In the genomic region with DNA sequence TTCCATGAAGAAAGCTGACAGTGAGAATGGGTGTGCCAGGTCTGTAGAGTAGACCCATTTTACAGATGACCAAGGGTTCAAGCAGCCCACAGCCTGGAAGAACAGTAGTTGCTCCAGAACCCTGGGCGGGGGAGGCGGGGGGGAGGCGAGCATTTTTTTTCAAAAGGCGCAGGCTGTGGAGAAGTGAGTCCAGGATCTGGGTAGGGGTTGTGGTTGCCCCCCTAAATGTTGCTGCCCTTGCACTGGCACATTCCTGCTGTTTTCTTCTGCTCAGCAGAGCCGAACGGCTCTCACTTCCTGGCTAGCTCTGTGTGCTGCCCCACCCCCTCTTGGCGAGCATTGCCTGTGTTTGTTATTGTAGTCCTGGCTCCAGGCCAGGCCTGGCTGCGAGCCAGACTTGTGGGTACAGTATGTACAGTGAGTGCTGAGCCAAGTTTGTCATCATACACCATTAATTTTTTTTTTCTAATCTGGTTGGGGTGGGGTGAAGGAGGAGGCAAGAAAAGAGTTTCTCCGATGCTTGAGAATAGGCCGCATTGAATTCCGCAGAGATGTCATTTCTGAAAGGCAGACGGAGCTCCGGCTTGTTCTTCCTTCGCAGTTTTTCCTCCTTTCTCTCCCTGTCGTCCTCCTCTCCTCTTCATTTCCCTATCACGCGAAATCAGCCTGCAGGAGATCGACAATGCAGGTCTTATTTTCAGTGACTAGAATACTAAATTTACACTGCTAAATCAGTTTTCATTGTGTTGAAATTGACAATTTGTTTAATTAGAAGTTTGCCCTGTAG, we compare ENCODE assay signal across 8 cellular contexts.
A peak's percentile ranks its signal among the peaks of the same experiment; 100 is the strongest.
DNase-seq lines count a peak whose midpoint lies in the region; ATAC-seq and TF ChIP-seq lines count a peak whose summit lies in the region.

No MANE protein-coding gene starts in this region.

- H3K27me3 Mint-ChIP-seq in activated naive CD8-positive, alpha-beta T cell treated with anti-CD3 and anti-CD28 coated beads, Interleukin-2, amount 50 U/mL, for 24 hours, result no peaks in the 10 kb centered on the region

- peaks cover 67% of the 10 kb centered on the region for H3K4me1 Mint-ChIP-seq in activated naive CD8-positive, alpha-beta T cell treated with anti-CD3 and anti-CD28 coated beads, Interleukin-2, amount 50 U/mL, for 24 hours

- no peaks in the 10 kb centered on the region for H3K36me3 Mint-ChIP-seq in activated naive CD8-positive, alpha-beta T cell treated with anti-CD3 and anti-CD28 coated beads, Interleukin-2, amount 50 U/mL, for 24 hours (ENCODE audit: low read depth)

- peak in 1 of 2 experiments; percentile 4 for TF ChIP-seq CTCF in tibial artery (IDR thresholded peaks at IDR 0.05)

- H3K9ac ChIP-seq in BLaER1 treated with 17β-estradiol and CSF1 and Interleukin-3, amounts not matched to agents 10 nM and 100 nM, result peak overlapping the region in 3 of 11 experiments; percentile 14 to 37 (median 20); a peak in 3 of 22 replicates

- H3K27ac ChIP-seq in BLaER1 treated with 17β-estradiol and CSF1 and Interleukin-3, amounts not matched to agents 10 nM and 100 nM, result peak overlapping the region in 6 of 11 experiments; percentile 4 to 54 (median 40); a peak in 10 of 22 replicates
- peak overlapping the region; percentile 94 to 95 for H3K27ac ChIP-seq in tibial artery

- peak overlapping the region; percentile 59 to 92 (median 78) for H3K4me2 ChIP-seq in BLaER1 treated with 17β-estradiol and CSF1 and Interleukin-3, amounts not matched to agents 10 nM and 100 nM

- peak overlapping the region; percentile 55 for H3K27ac Mint-ChIP-seq in activated naive CD8-positive, alpha-beta T cell treated with anti-CD3 and anti-CD28 coated beads, Interleukin-2, amount 50 U/mL, for 24 hours

- H4K20me1 ChIP-seq in BLaER1 treated with 17β-estradiol and CSF1 and Interleukin-3, amounts not matched to agents 10 nM and 100 nM, result peaks cover 0 to 88% (median 5%) of the 10 kb centered on the region in 11 experiments; a peak in 9 of 22 replicates

- ATAC-seq in activated naive CD8-positive, alpha-beta T cell treated with anti-CD3 and anti-CD28 coated beads, Interleukin-2, amount 50 U/mL, for 24 hours, result peak; percentile 66
- ATAC-seq in Right ventricle myocardium superior (ENCODE audit: poor library complexity), result peak; percentile 72

- peaks cover 53 to 88% (median 85%) of the 10 kb centered on the region in 10 experiments for H3K4me1 ChIP-seq in BLaER1 treated with 17β-estradiol and CSF1 and Interleukin-3, amounts not matched to agents 10 nM and 100 nM
- H3K4me1 ChIP-seq in tibial artery, result peaks cover 26 to 98% (median 94%) of the 10 kb centered on the region in 4 donors

- H3K9me3 ChIP-seq in BLaER1 treated with 17β-estradiol and CSF1 and Interleukin-3, amounts not matched to agents 10 nM and 100 nM (replicated peaks in 1 of 11), result no peaks in the 10 kb centered on the region
- no peaks in the 10 kb centered on the region for H3K9me3 ChIP-seq in tibial artery

- no peaks in the 10 kb centered on the region for H3K9me3 Mint-ChIP-seq in activated naive CD8-positive, alpha-beta T cell treated with anti-CD3 and anti-CD28 coated beads, Interleukin-2, amount 50 U/mL, for 24 hours

- peak; percentile 94 for DNase-seq in H4 (ENCODE audit: low spot score)
- DNase-seq in NCI-H128 (lab: John Stamatoyannopoulos, UW; ENCODE audit: unreplicated experiment), result peak; percentile 95
- DNase-seq in T follicular helper cell (ENCODE audit: low read depth), result peak; percentile 96
- DNase-seq in activated naive CD8-positive, alpha-beta T cell treated with anti-CD3 and anti-CD28 coated beads, Interleukin-2, amount 50 U/mL, for 24 hours, result peak; percentile 87
- DNase-seq in Right ventricle myocardium superior, result peak; percentile 100
- DNase-seq in posterior vena cava (ENCODE audit: low spot score), result peak; percentile 100
- DNase-seq in tibial artery, result peak; percentile 100

- peaks cover 0 to 92% (median 5%) of the 10 kb centered on the region in 11 experiments; a peak in 11 of 22 replicates for H3K27me3 ChIP-seq in BLaER1 treated with 17β-estradiol and CSF1 and Interleukin-3, amounts not matched to agents 10 nM and 100 nM
- no peaks in the 10 kb centered on the region for H3K27me3 ChIP-seq in tibial artery

- intact Hi-C loops in Right ventricle myocardium superior (cut with DNase I), result loop anchor here (5.0 kb wide), 1 partner anchor 98 kb away; no protein-coding TSS in a partner anchor
- intact Hi-C loops in posterior vena cava (cut with DNase I), result loop anchor here in 1 of 2 donors (5.0 kb wide), 1 partner anchor 98 kb away; no protein-coding TSS in a partner anchor
- intact Hi-C loops in tibial artery (cut with DNase I; ENCODE audit: low total_unique reads), result loop anchor here (10.0 kb wide), 1 partner anchor 145 kb away; no protein-coding TSS in a partner anchor

- peak overlapping the region in 5 of 10 experiments; percentile 0 to 31 (median 13); a peak in 4 of 20 replicates for H3K4me3 ChIP-seq in BLaER1 treated with 17β-estradiol and CSF1 and Interleukin-3, amounts not matched to agents 10 nM and 100 nM
- H3K4me3 ChIP-seq in tibial artery, result peak overlapping the region; percentile 34

- H3K36me3 ChIP-seq in BLaER1 treated with 17β-estradiol and CSF1 and Interleukin-3, amounts not matched to agents 10 nM and 100 nM, result no peaks in the 10 kb centered on the region
- H3K36me3 ChIP-seq in tibial artery, result peaks cover 35 to 46% (median 43%) of the 10 kb centered on the region in 3 donors

- peak overlapping the region; percentile 42 for H3K4me3 Mint-ChIP-seq in activated naive CD8-positive, alpha-beta T cell treated with anti-CD3 and anti-CD28 coated beads, Interleukin-2, amount 50 U/mL, for 24 hours
